ENCODE assay signal across 12 cellular contexts in genomic region chr2:168375195-168375798, GRCh38.
A peak's percentile ranks its signal among the peaks of the same experiment; 100 is the strongest.
DNase-seq lines count a peak whose midpoint lies in the region; ATAC-seq and TF ChIP-seq lines count a peak whose summit lies in the region.
"Had no signal": no experiment of that assay in that cellular context is flagged by ENCODE, and none has a peak within 500 bp of the region (broad histone marks: within the 10 kb centered on the region; RNA-seq: fewer than 3 reads in every experiment).

No MANE protein-coding gene starts in this region.

- no peak overlapping the region for H3K9ac ChIP-seq in mesendoderm (ENCODE audit: low read length)

- H3K27ac ChIP-seq in RWPE2 (ENCODE audit: poor library complexity, severe bottlenecking): no peak overlapping the region
- H3K27ac ChIP-seq in foreskin keratinocyte: no peak overlapping the region
- H3K27ac ChIP-seq in mesendoderm (ENCODE audit: low read depth, low read length): no peak overlapping the region

- no peak overlapping the region for H2BK120ac ChIP-seq in mesendoderm (ENCODE audit: low read depth, low read length)

- no peaks in the 10 kb centered on the region for H3K36me3 ChIP-seq in RWPE2 (ENCODE audit: low read depth)
- no peaks in the 10 kb centered on the region for H3K36me3 ChIP-seq in mesendoderm (ENCODE audit: control insufficient read depth, insufficient read depth, low read length)

- ATAC-seq in RWPE2 (ENCODE audit: low read depth) (no peak), foreskin keratinocyte (no peak), HG03097 (IDR thresholded peaks at IDR 0.05; ENCODE audit: low FRiP score, unreplicated experiment) (no peak)
- ATAC-seq: activated T-cell treated with anti-CD3 and anti-CD28 coated beads, Interleukin-2, amount 50 U/mL, for 4 hours had no signal

- peak; percentile 52 for TF ChIP-seq CTCF in AG09319 (IDR thresholded peaks at IDR 0.05; ENCODE audit: low read depth, low read length)
- TF ChIP-seq CTCF in GM13977 (IDR thresholded peaks at IDR 0.05; ENCODE audit: extremely low read depth, insufficient read depth, missing control alignments): peak; percentile 40
- peak; percentile 72 for TF ChIP-seq CTCF in RWPE2 (IDR thresholded peaks at IDR 0.05; ENCODE audit: poor library complexity, severe bottlenecking)
- peak; percentile 74 for TF ChIP-seq CTCF in foreskin keratinocyte (conservative IDR thresholded peaks at IDR 0.05)

- no peak overlapping the region for H3K18ac ChIP-seq in mesendoderm (ENCODE audit: low read length)

- H4K8ac ChIP-seq in mesendoderm (ENCODE audit: low read depth, low read length): no peak overlapping the region

- no peaks in the 10 kb centered on the region for H3K79me2 ChIP-seq in mesendoderm (ENCODE audit: control insufficient read depth, insufficient read depth, low read length)

- no peak overlapping the region for H2AK5ac ChIP-seq in mesendoderm (ENCODE audit: low read length)

- no peak overlapping the region for H3K56ac ChIP-seq in mesendoderm (ENCODE audit: low read length)

- no peak overlapping the region for H3K23ac ChIP-seq in mesendoderm (ENCODE audit: low read length)

- no peak overlapping the region for H3K4ac ChIP-seq in mesendoderm (ENCODE audit: low read depth, low read length)

- H3K79me1 ChIP-seq in mesendoderm (ENCODE audit: low read length): no peaks in the 10 kb centered on the region

- H2BK15ac ChIP-seq in mesendoderm (replicated peaks; ENCODE audit: low read depth): no peak overlapping the region

- H2BK5ac ChIP-seq in mesendoderm (ENCODE audit: low read length): no peak overlapping the region

- H3K4me1 ChIP-seq in RWPE2 (ENCODE audit: insufficient read depth, poor library complexity, severe bottlenecking): no peaks in the 10 kb centered on the region
- H3K4me1 ChIP-seq in foreskin keratinocyte: no peaks in the 10 kb centered on the region
- no peaks in the 10 kb centered on the region for H3K4me1 ChIP-seq in mesendoderm (ENCODE audit: control insufficient read depth, low read depth, low read length)
- H3K4me1 ChIP-seq: Caco-2 had no signal

- no peak overlapping the region for H4K5ac ChIP-seq in mesendoderm (ENCODE audit: low read length)

- H3K4me3 ChIP-seq in RWPE2 (ENCODE audit: severe bottlenecking) (no peak overlapping the region), mesendoderm (ENCODE audit: low read length) (no peak overlapping the region)

- no peak overlapping the region for H3K4me2 ChIP-seq in mesendoderm (ENCODE audit: low read length)

- DNase-seq in AG09319 (ENCODE audit: extremely low read depth, low read depth) (no peak), GM13977 (ENCODE audit: low spot score) (no peak), RWPE2 (ENCODE audit: low spot score) (no peak), foreskin keratinocyte (no peak), mesendoderm (no peak), UCSD-AML1 (lab: John Stamatoyannopoulos, UW; ENCODE audit: unreplicated experiment) (no peak)
- DNase-seq in stimulated activated CD4-positive, alpha-beta T cell treated with anti-CD3 and anti-CD28 coated beads, Interleukin-2, amount 100 ng/mL, for 24 hours: no peak
- DNase-seq: activated T-cell treated with anti-CD3 and anti-CD28 coated beads, Interleukin-2, amount 50 U/mL, for 4 hours; Caco-2; central memory CD4-positive, alpha-beta T cell; small intestine had no signal

- in situ Hi-C loops in GM13977 (cut with MboI; ENCODE audit: low pct_unique_long_range_greater_than_20kb, low sequenced_read_pairs, unreplicated experiment): no loop called here

- no peaks in the 10 kb centered on the region for H3K27me3 ChIP-seq in RWPE2 (ENCODE audit: insufficient read depth, poor library complexity, severe bottlenecking)
- H3K27me3 ChIP-seq in foreskin keratinocyte: no peaks in the 10 kb centered on the region
- H3K27me3 ChIP-seq in mesendoderm (ENCODE audit: insufficient read depth, low read length, poor library complexity): no peaks in the 10 kb centered on the region

- H3K9me3 ChIP-seq in RWPE2 (ENCODE audit: severe bottlenecking): peaks cover 4% of the 10 kb centered on the region
